Comparison of ENCODE assay signal across 18 cellular contexts in the genomic region with DNA sequence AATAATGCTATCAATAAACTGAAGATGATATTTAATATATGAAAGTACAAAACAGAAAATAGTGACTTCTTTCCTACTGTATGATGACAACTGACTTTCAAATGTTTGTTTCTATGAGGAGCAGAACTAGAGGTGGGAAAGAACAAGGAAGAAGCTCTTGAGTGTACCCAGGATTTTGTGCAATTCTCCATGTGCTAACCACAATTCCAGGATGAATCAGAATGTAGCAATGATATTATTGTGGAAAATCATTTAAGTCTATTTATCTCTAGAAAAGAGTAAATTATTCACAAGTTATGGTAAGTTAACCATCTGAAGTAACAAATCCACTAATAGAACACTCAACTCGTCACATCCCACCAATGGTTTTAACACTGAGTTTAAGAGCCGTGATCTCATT.
"Had no signal": no experiment of that assay in that cellular context is flagged by ENCODE, and none has a peak within 500 bp of the region (broad histone marks: within the 10 kb centered on the region; RNA-seq: fewer than 3 reads in every experiment).

No MANE protein-coding gene starts in this region.

- ATAC-seq: activated CD8-positive, alpha-beta T cell treated with anti-CD3 and anti-CD28 coated beads for 36 hours; effector memory CD8-positive, alpha-beta T cell; foreskin keratinocyte; left colon; naive thymus-derived CD4-positive, alpha-beta T cell had no signal

- H3K4me3 ChIP-seq: lung, tibial artery had no signal

- H3K4me1 ChIP-seq: foreskin keratinocyte, parathyroid adenoma, tibial artery had no signal

- H3K27me3 ChIP-seq: foreskin keratinocyte, tibial artery had no signal

- H3K27ac ChIP-seq: epithelial cell of prostate, foreskin keratinocyte, parathyroid adenoma, tibial artery had no signal

- H3K9ac ChIP-seq: parathyroid adenoma had no signal

- H2AFZ ChIP-seq: parathyroid adenoma had no signal

- H3K79me2 ChIP-seq: parathyroid adenoma had no signal

- H3K9me3 ChIP-seq: tibial artery had no signal

- H3K36me3 ChIP-seq: tibial artery had no signal

- DNase-seq: activated CD4-positive, alpha-beta T cell treated with anti-CD3 and anti-CD28 coated beads for 48 hours; activated CD8-positive, alpha-beta T cell treated with anti-CD3 and anti-CD28 coated beads for 36 hours; activated gamma-delta T cell treated with Interleukin-2 at 50 U/mL for 16 hours; amygdala; cerebellar nuclear complex; dermis blood vessel endothelial cell; effector memory CD8-positive, alpha-beta T cell; head of caudate nucleus; left colon; naive thymus-derived CD4-positive, alpha-beta T cell; retina; stimulated activated CD4-positive, alpha-beta T cell treated with anti-CD3 and anti-CD28 coated beads, Interleukin-4, amount 100 ng/mL, for 1 hour; stimulated activated naive CD4-positive, alpha-beta T cell; tibial artery had no signal
